ENCODE assay signal across 31 cellular contexts in genomic region chr1:147664206-147664605, GRCh38. TPM values are rescaled to one million over a fixed set of nuclear protein-coding genes. Genes with fewer than 3 reads are reported as not detected.
A peak's percentile ranks its signal among the peaks of the same experiment; 100 is the strongest.
DNase-seq lines count a peak whose midpoint lies in the region; FAIRE-seq and TF ChIP-seq lines count a peak whose summit lies in the region.
"Had no signal": no experiment of that assay in that cellular context is flagged by ENCODE, and none has a peak within 500 bp of the region (broad histone marks: within the 10 kb centered on the region; RNA-seq: fewer than 3 reads in every experiment).

No MANE protein-coding gene starts in this region.

- peaks cover 1% of the 10 kb centered on the region for H3K36me3 ChIP-seq in bronchial epithelial cell (ENCODE audit: control insufficient read depth, insufficient read depth, low read length)
- peaks cover under 1% of the 10 kb centered on the region for H3K36me3 ChIP-seq in neutrophil
- H3K36me3 ChIP-seq: breast epithelium, colonic mucosa, thyroid gland had no signal

- no peaks in the 10 kb centered on the region for H3K9me3 ChIP-seq in neutrophil
- H3K9me3 ChIP-seq: breast epithelium, colonic mucosa, right lobe of liver, thyroid gland, vagina had no signal

- H3K4me3 ChIP-seq in NB4 (ENCODE audit: low read depth, low read length) (no peak overlapping the region), bronchial epithelial cell (ENCODE audit: low read depth, low read length) (no peak overlapping the region), neutrophil (ENCODE audit: low read depth in 1 of 2, low read length in 1 of 2) (no peak overlapping the region)
- H3K4me3 ChIP-seq: breast epithelium, colonic mucosa, GM23248, right lobe of liver, thyroid gland, vagina had no signal

- no peak for TF ChIP-seq CTCF in NB4 (IDR thresholded peaks at IDR 0.05; ENCODE audit: low read depth, low read length)
- TF ChIP-seq CTCF in bronchial epithelial cell (IDR thresholded peaks at IDR 0.05; ENCODE audit: insufficient read depth, low read length, severe bottlenecking), result no peak
- TF ChIP-seq CTCF in neutrophil (IDR thresholded peaks at IDR 0.05), result no peak

- DNase-seq in HCEC 1CT, result peak; percentile 18
- peak; percentile 14 for DNase-seq in NB4 (ENCODE audit: low read depth)
- DNase-seq in bronchial epithelial cell (ENCODE audit: low read depth), result peak; percentile 41
- no peak for DNase-seq in NOMO-1 treated with dmso at 0.1 percent for 144 hours (lab: John Stamatoyannopoulos, UW; ENCODE audit: unreplicated experiment)
- DNase-seq in DMS79 treated with DMSO at 0.1 percent for 48 hours (lab: John Stamatoyannopoulos, UW), result no peak
- DNase-seq in NCI-H1417 (lab: John Stamatoyannopoulos, UW), result no peak
- DNase-seq: activated CD4-positive, alpha-beta T cell treated with anti-CD3 and anti-CD28 coated beads for 36 hours; activated CD8-positive, alpha-beta T cell treated with anti-CD3 and anti-CD28 coated beads, Interleukin-2, amount 10 ng/mL, durations not matched to agents 7 days and 5 days; activated naive CD4-positive, alpha-beta T cell treated with anti-CD3 and anti-CD28 coated beads for 36 hours; amygdala; CD8-positive, alpha-beta memory T cell; colonic mucosa; DMS 273 treated with DMSO at 0.1 percent for 48 hours; effector CD8-positive, alpha-beta T cell; GM23248; head of caudate nucleus; kidney glomerular epithelial cell; NCI-H1105 treated with DMSO at 0.1 percent for 48 hours; NCI-H2029; NCI-H2227 treated with DMSO at 0.1 percent for 48 hours; NCI-H526; right lobe of liver; stimulated activated CD4-positive, alpha-beta T cell treated with anti-CD3 and anti-CD28 coated beads, Interleukin-12 subunit alpha, Interleukin-12 subunit beta, amount 100 ng/mL, for 4 hours; stimulated activated CD4-positive, alpha-beta T cell treated with anti-CD3 and anti-CD28 coated beads, Interleukin-2, amount 100 ng/mL, for 48 hours; stimulated activated naive CD8-positive, alpha-beta T cell treated with anti-CD3 and anti-CD28 coated beads, Interleukin-15, amount 100 ng/mL, for 72 hours; thyroid gland had no signal

- peak overlapping the region; percentile 71 for H3K27ac ChIP-seq in neutrophil
- H3K27ac ChIP-seq: breast epithelium, colonic mucosa, epithelial cell of prostate, GM23248, right lobe of liver, thyroid gland, vagina had no signal

- H3K27me3 ChIP-seq in bronchial epithelial cell (ENCODE audit: control insufficient read depth, insufficient read depth, low read length) (no peaks in the 10 kb centered on the region), neutrophil (no peaks in the 10 kb centered on the region)
- H3K27me3 ChIP-seq: breast epithelium, colonic mucosa, right lobe of liver, thyroid gland, vagina had no signal

- peaks cover 24 to 28% of the 10 kb centered on the region in 2 experiments for H3K4me1 ChIP-seq in neutrophil (ENCODE audit: control insufficient read depth in 1 of 2, insufficient read depth in 1 of 2, low read depth in 1 of 2, low read length in 1 of 2)
- H3K4me1 ChIP-seq: colonic mucosa had no signal

- no peak for TF ChIP-seq POLR2A in NB4 (IDR thresholded peaks at IDR 0.05; ENCODE audit: extremely low read depth, insufficient read length)

- no peak for FAIRE-seq in bronchial epithelial cell (lab: Jason Lieb, UNC)
- FAIRE-seq: GM12892 had no signal

RNA-seq across cellular contexts. Expression of gene ACP6, which starts 6.1 kb away (rescaled TPM):
- 5.2 and 6.6 TPM in 2 replicates for total RNA-seq in bronchial epithelial cell

Comparison
In these comparisons a context has a peak if more than half of its experiments do, and no peak if none do; other contexts are left out.
1. DNase-seq: peak in HCEC 1CT (single experiment), NB4 (single experiment) and bronchial epithelial cell (single experiment); none in NOMO-1 treated with dmso at 0.1 percent for 144 hours (single experiment), DMS79 treated with DMSO at 0.1 percent for 48 hours (single experiment) and NCI-H1417 (0 of 3).